24 cellular contexts compared by ENCODE assay signal in genomic region chr3:183359036-183359435, GRCh38.
"Had no signal": no experiment of that assay in that cellular context is flagged by ENCODE, and none has a peak within 500 bp of the region (broad histone marks: within the 10 kb centered on the region; RNA-seq: fewer than 3 reads in every experiment).

No MANE protein-coding gene starts in this region.

- H3K4me3 ChIP-seq: esophagus muscularis mucosa, lung, psoas muscle, upper lobe of left lung, uterus had no signal

- FAIRE-seq: colon, islet of Langerhans, small intestine had no signal

- H3K27ac ChIP-seq: epithelial cell of prostate, esophagus muscularis mucosa, parathyroid adenoma, psoas muscle, upper lobe of left lung, uterus had no signal

- H2AFZ ChIP-seq: parathyroid adenoma had no signal

- H3K4me3 Mint-ChIP-seq: dendritic cell treated with granulocyte-macrophage colony-stimulating factor and Interleukin-4, amounts not matched to agents 40 ng/mL and 50 ng/mL, for 4 days; effector memory CD8-positive, alpha-beta T cell; natural killer cell treated with Interleukin-12 subunit alpha and Interleukin-12 subunit beta and Interleukin-15 and Interleukin-18, amount 100 ng/mL, for 72 hours had no signal

- H3K36me3 Mint-ChIP-seq: natural killer cell treated with Interleukin-12 subunit alpha and Interleukin-12 subunit beta and Interleukin-15 and Interleukin-18, amount 100 ng/mL, for 72 hours had no signal

- H3K9ac ChIP-seq: parathyroid adenoma had no signal

- DNase-seq: effector memory CD8-positive, alpha-beta T cell; foreskin melanocyte; head of caudate nucleus; hippocampal formation; left cardiac atrium; left ventricle myocardium superior; mesenchymal stem cell; midbrain; occipital lobe; psoas muscle; small intestine; stimulated activated CD4-positive, alpha-beta T cell treated with anti-CD3 and anti-CD28 coated beads, Interleukin-12 subunit alpha, Interleukin-12 subunit beta, amount 100 ng/mL, for 4 hours; stimulated activated naive CD4-positive, alpha-beta T cell treated with Interleukin-2 at 50 U/mL for 16 hours; upper lobe of left lung; uterus had no signal

- ATAC-seq: effector memory CD8-positive, alpha-beta T cell; left cardiac atrium; left ventricle myocardium superior; natural killer cell treated with Interleukin-12 subunit alpha and Interleukin-12 subunit beta and Interleukin-15 and Interleukin-18, amount 100 ng/mL, for 72 hours; psoas muscle; sciatic nerve had no signal

- H3K36me3 ChIP-seq: esophagus muscularis mucosa, upper lobe of left lung, uterus had no signal

- H3K4me1 ChIP-seq: esophagus muscularis mucosa, parathyroid adenoma, psoas muscle, upper lobe of left lung, uterus had no signal

- H3K27me3 ChIP-seq: esophagus muscularis mucosa, upper lobe of left lung, uterus had no signal

- H3K9me3 ChIP-seq: esophagus muscularis mucosa, psoas muscle, upper lobe of left lung, uterus had no signal

- H3K27ac Mint-ChIP-seq: dendritic cell treated with granulocyte-macrophage colony-stimulating factor and Interleukin-4, amounts not matched to agents 40 ng/mL and 50 ng/mL, for 4 days; effector memory CD8-positive, alpha-beta T cell; natural killer cell treated with Interleukin-12 subunit alpha and Interleukin-12 subunit beta and Interleukin-15 and Interleukin-18, amount 100 ng/mL, for 72 hours had no signal

- H3K9me3 Mint-ChIP-seq: dendritic cell treated with granulocyte-macrophage colony-stimulating factor and Interleukin-4, amounts not matched to agents 40 ng/mL and 50 ng/mL, for 4 days; effector memory CD8-positive, alpha-beta T cell; natural killer cell treated with Interleukin-12 subunit alpha and Interleukin-12 subunit beta and Interleukin-15 and Interleukin-18, amount 100 ng/mL, for 72 hours had no signal

- H3K27me3 Mint-ChIP-seq: effector memory CD8-positive, alpha-beta T cell; natural killer cell treated with Interleukin-12 subunit alpha and Interleukin-12 subunit beta and Interleukin-15 and Interleukin-18, amount 100 ng/mL, for 72 hours had no signal
